In the genomic region with DNA sequence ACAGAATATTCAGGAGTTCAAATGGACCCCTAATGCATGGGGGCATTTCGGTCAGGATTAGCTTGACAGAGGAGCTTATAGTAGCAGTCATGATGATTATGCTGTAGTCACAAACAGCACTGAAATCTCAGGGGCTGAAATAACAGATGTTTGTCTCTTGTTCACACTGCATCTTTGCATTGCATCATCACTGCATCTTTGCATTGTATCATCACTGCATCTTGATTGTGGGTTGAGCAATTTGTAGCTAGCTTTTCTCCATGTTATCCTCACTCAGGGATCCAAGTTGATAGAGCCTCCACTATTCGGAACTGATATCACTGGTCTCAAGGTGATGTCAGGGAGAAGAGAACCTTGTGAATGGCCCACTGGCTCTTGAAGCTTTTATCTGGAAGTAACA, we compare ENCODE assay signal across 17 cellular contexts.
DNase-seq lines count a peak whose midpoint lies in the region; ATAC-seq and TF ChIP-seq lines count a peak whose summit lies in the region.
"Had no signal": no experiment of that assay in that cellular context is flagged by ENCODE, and none has a peak within 500 bp of the region (broad histone marks: within the 10 kb centered on the region; RNA-seq: fewer than 3 reads in every experiment).

No MANE protein-coding gene starts in this region.

- H3K27ac ChIP-seq in mammary epithelial cell (ENCODE audit: insufficient read depth, low read depth, low read length), result no peak overlapping the region

- no peaks in the 10 kb centered on the region for H3K27me3 ChIP-seq in mammary epithelial cell (ENCODE audit: insufficient read depth, low read length)

- DNase-seq in HCEC 1CT, result peak; percentile 25
- peak; percentile 11 for DNase-seq in mammary epithelial cell
- peak; percentile 16 for DNase-seq in fibroblast of peridontal ligament (ENCODE audit: extremely low read depth)
- DNase-seq in progenitor cell of endocrine pancreas (ENCODE audit: low spot score, unreplicated experiment), result no peak
- DNase-seq in NCI-H1436 (lab: John Stamatoyannopoulos, UW), result no peak
- DNase-seq in OCI-M1 (lab: John Stamatoyannopoulos, UW), result no peak
- no peak for DNase-seq in naive thymus-derived CD8-positive, alpha-beta T cell
- DNase-seq in stimulated activated CD4-positive, alpha-beta T cell treated with anti-CD3 and anti-CD28 coated beads, Interleukin-12 subunit alpha, Interleukin-12 subunit beta, amount 100 ng/mL, for 4 hours, result no peak
- DNase-seq: C1 segment of cervical spinal cord, DND-41, NCI-H1105, NCI-H1694, NCI-H2227 treated with DMSO at 0.1 percent for 48 hours, NCI-H510A treated with DMSO at 0.1 percent for 48 hours, NCI-H774, Right ventricle myocardium superior had no signal

- H3K4me1 Mint-ChIP-seq in progenitor cell of endocrine pancreas (ENCODE audit: low read depth), result peaks cover 2% of the 10 kb centered on the region
- peaks cover 0 to 3% (median 0%) of the 10 kb centered on the region in 4 donors for H3K4me1 Mint-ChIP-seq in naive thymus-derived CD8-positive, alpha-beta T cell

- H3K4me2 ChIP-seq in mammary epithelial cell (ENCODE audit: insufficient read depth, low read depth, low read length), result no peak overlapping the region

- in situ Hi-C loops in mammary epithelial cell (cut with MboI; ENCODE audit: low sequenced_read_pairs in 2 of 2), result loop anchor here in 1 of 2 donors (25.0 kb wide), 1 partner anchor 488 kb away; no protein-coding TSS in a partner anchor

- H3K9me3 ChIP-seq in mammary epithelial cell (replicated peaks; ENCODE audit: insufficient read depth, low read length), result no peaks in the 10 kb centered on the region

- no peak overlapping the region for H3K9ac ChIP-seq in mammary epithelial cell (ENCODE audit: insufficient read depth, low read length)

- no TSS peak for BruUV-seq in mammary epithelial cell (replicated peaks; lab: Mats Ljungman, UMichigan)

- no peak for ATAC-seq in naive thymus-derived CD8-positive, alpha-beta T cell
- ATAC-seq: HCT116 had no signal

- H3K79me2 ChIP-seq in mammary epithelial cell (ENCODE audit: insufficient read depth, low read length), result no peaks in the 10 kb centered on the region

- dilution Hi-C loops in mammary epithelial cell (cut with HindIII; ENCODE audit: low sequenced_read_pairs), result no loop called here

- TF ChIP-seq CTCF in mammary epithelial cell (conservative IDR thresholded peaks at IDR 0.05 in 1 of 2, IDR thresholded peaks at IDR 0.05 in 1 of 2; ENCODE audit: extremely low read depth in 1 of 2, insufficient read depth in 1 of 2, low read depth in 1 of 2, low read length in 2 of 2) (no peak), progenitor cell of endocrine pancreas (IDR thresholded peaks at IDR 0.05; ENCODE audit: unreplicated experiment) (no peak)

- no peaks in the 10 kb centered on the region for H3K36me3 ChIP-seq in mammary epithelial cell (ENCODE audit: insufficient read depth, low read length)

- peak overlapping the region; percentile 22 for H3K27ac Mint-ChIP-seq in progenitor cell of endocrine pancreas
- H3K27ac Mint-ChIP-seq in naive thymus-derived CD8-positive, alpha-beta T cell, result no peak overlapping the region

- no peak overlapping the region for H3K4me3 ChIP-seq in mammary epithelial cell (replicated peaks in 1 of 3; ENCODE audit: insufficient read depth in 1 of 3, low read depth in 2 of 3, low read length in 3 of 3)

- no peak overlapping the region for H3K4me3 Mint-ChIP-seq in progenitor cell of endocrine pancreas (ENCODE audit: low read depth)
- H3K4me3 Mint-ChIP-seq in naive thymus-derived CD8-positive, alpha-beta T cell, result no peak overlapping the region

- H2AFZ ChIP-seq in mammary epithelial cell (ENCODE audit: low read depth, low read length), result no peak overlapping the region

- POLR2A ChIA-PET in naive thymus-derived CD8-positive, alpha-beta T cell (lab: Charles Lee), result no interaction called here

- H3K36me3 Mint-ChIP-seq in progenitor cell of endocrine pancreas (ENCODE audit: insufficient read depth), result peaks cover 13% of the 10 kb centered on the region
- no peaks in the 10 kb centered on the region for H3K36me3 Mint-ChIP-seq in naive thymus-derived CD8-positive, alpha-beta T cell

- H4K20me1 ChIP-seq in mammary epithelial cell (ENCODE audit: insufficient read depth, low read length), result no peaks in the 10 kb centered on the region

- WGBS in mammary epithelial cell (ENCODE audit: low coverage, missing lambda C conversion rate), result 90% methylated on average over 2 of the region's 2 CpGs

- intact Hi-C loops in mammary epithelial cell (cut with micrococcal nuclease), result loop anchor here (2.0 to 5.0 kb wide), 3 partner anchors 191 to 483 kb away; partner anchors contain the start of genes FHIP1A and PRSS48

- no peaks in the 10 kb centered on the region for H3K27me3 Mint-ChIP-seq in progenitor cell of endocrine pancreas
- peaks cover 0 to 3% (median 0%) of the 10 kb centered on the region in 5 donors for H3K27me3 Mint-ChIP-seq in naive thymus-derived CD8-positive, alpha-beta T cell

- CTCF ChIA-PET in mammary epithelial cell (lab: Charles Lee; ENCODE audit: low non-redundant PET), result no interaction called here

- peaks cover 9% of the 10 kb centered on the region for H3K4me1 ChIP-seq in mammary epithelial cell (ENCODE audit: insufficient read depth, low read length)

- H3K9me3 Mint-ChIP-seq in progenitor cell of endocrine pancreas (ENCODE audit: low read depth), result peaks cover 5% of the 10 kb centered on the region
- H3K9me3 Mint-ChIP-seq in naive thymus-derived CD8-positive, alpha-beta T cell, result no peaks in the 10 kb centered on the region

Comparison
In these comparisons a context has a peak if more than half of its experiments do, and no peak if none do; other contexts are left out.
1. DNase-seq: peak in HCEC 1CT (single experiment), mammary epithelial cell (single experiment) and fibroblast of peridontal ligament (single experiment); none in progenitor cell of endocrine pancreas (single experiment), NCI-H1436 (single experiment), OCI-M1 (single experiment), naive thymus-derived CD8-positive, alpha-beta T cell (0 of 10) and stimulated activated CD4-positive, alpha-beta T cell treated with anti-CD3 and anti-CD28 coated beads, Interleukin-12 subunit alpha, Interleukin-12 subunit beta, amount 100 ng/mL, for 4 hours (single experiment).